ENCODE assay signal across 32 cellular contexts in the genomic region with DNA sequence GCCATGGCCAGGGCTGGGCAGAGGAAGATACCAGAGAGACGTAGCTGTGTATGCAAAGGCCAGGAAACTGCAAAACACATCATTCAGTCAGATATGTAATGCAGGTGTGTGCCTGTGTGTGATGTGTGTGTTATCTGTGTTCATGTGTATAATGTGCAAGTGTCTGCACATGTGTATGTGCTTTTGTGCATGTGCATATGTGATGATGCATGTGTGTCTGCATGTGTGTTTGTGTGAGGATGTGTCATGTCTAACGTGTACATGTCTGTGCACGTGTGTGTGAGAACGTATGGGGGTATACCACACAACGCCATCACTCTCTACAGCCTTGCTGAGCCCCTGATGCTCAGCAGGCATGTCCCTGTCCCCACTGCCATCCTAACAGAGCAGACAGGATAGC. TPM values are rescaled to one million over a fixed set of nuclear protein-coding genes. Genes with fewer than 3 reads are reported as not detected.
"Had no signal": no experiment of that assay in that cellular context is flagged by ENCODE, and none has a peak within 500 bp of the region (broad histone marks: within the 10 kb centered on the region; RNA-seq: fewer than 3 reads in every experiment).

No MANE protein-coding gene starts in this region.

- H3K4me1 ChIP-seq: ascending aorta, breast epithelium, esophagus muscularis mucosa, foreskin keratinocyte, gastroesophageal sphincter had no signal

- H3K9me3 Mint-ChIP-seq: activated CD4-positive, alpha-beta memory T cell treated with anti-CD3 and anti-CD28 coated beads for 36 hours; activated CD4-positive, alpha-beta T cell treated with anti-CD3 and anti-CD28 coated beads, Interleukin-2, amount 10 ng/mL, durations not matched to agents 24 days and 14 days; activated naive CD4-positive, alpha-beta T cell treated with anti-CD3 and anti-CD28 coated beads, Interleukin-2, amount 10 ng/mL, durations not matched to agents 7 days and 5 days; activated naive CD4-positive, alpha-beta T cell treated with anti-CD3 and anti-CD28 coated beads, Interleukin-2, amount 50 U/mL, for 72 hours; activated naive CD8-positive, alpha-beta T cell treated with anti-CD3 and anti-CD28 coated beads, Interleukin-2, amount 10 ng/mL, durations not matched to agents 7 days and 5 days; activated T-cell treated with anti-CD3 and anti-CD28 coated beads, Interleukin-2, amount 50 U/mL, for 24 hours; activated T-cell treated with anti-CD3 and anti-CD28 coated beads, Interleukin-2, amount 50 U/mL, for 72 hours; central memory CD8-positive, alpha-beta T cell; dendritic cell treated with granulocyte-macrophage colony-stimulating factor and Interleukin-4, amounts not matched to agents 40 ng/mL and 50 ng/mL, for 4 days; endodermal cell had no signal

- H3K9me3 ChIP-seq: ascending aorta, breast epithelium, esophagus muscularis mucosa, gastroesophageal sphincter had no signal

- H3K4me1 Mint-ChIP-seq: activated CD4-positive, alpha-beta T cell treated with anti-CD3 and anti-CD28 coated beads for 36 hours; activated CD4-positive, alpha-beta T cell treated with anti-CD3 and anti-CD28 coated beads, Interleukin-2, amount 10 ng/mL, durations not matched to agents 24 days and 14 days; activated naive CD4-positive, alpha-beta T cell treated with anti-CD3 and anti-CD28 coated beads, Interleukin-2, amount 10 ng/mL, durations not matched to agents 7 days and 5 days; activated naive CD8-positive, alpha-beta T cell treated with anti-CD3 and anti-CD28 coated beads, Interleukin-2, amount 10 ng/mL, durations not matched to agents 7 days and 5 days; brain; central memory CD8-positive, alpha-beta T cell; endodermal cell had no signal

- H3K27ac ChIP-seq: ascending aorta, breast epithelium, coronary artery, dorsolateral prefrontal cortex, esophagus muscularis mucosa, foreskin keratinocyte, gastroesophageal sphincter had no signal

- H3K36me3 Mint-ChIP-seq: activated CD4-positive, alpha-beta memory T cell treated with anti-CD3 and anti-CD28 coated beads for 36 hours; activated naive CD4-positive, alpha-beta T cell treated with anti-CD3 and anti-CD28 coated beads, Interleukin-2, amount 10 ng/mL, durations not matched to agents 7 days and 5 days; activated naive CD4-positive, alpha-beta T cell treated with anti-CD3 and anti-CD28 coated beads, Interleukin-2, amount 50 U/mL, for 72 hours; activated naive CD8-positive, alpha-beta T cell treated with anti-CD3 and anti-CD28 coated beads, Interleukin-2, amount 10 ng/mL, durations not matched to agents 7 days and 5 days; brain had no signal

- H3K27ac Mint-ChIP-seq: activated CD4-positive, alpha-beta memory T cell treated with anti-CD3 and anti-CD28 coated beads for 36 hours; activated CD4-positive, alpha-beta T cell treated with anti-CD3 and anti-CD28 coated beads for 36 hours; activated CD4-positive, alpha-beta T cell treated with anti-CD3 and anti-CD28 coated beads, Interleukin-2, amount 10 ng/mL, durations not matched to agents 24 days and 14 days; activated CD8-positive, alpha-beta T cell treated with anti-CD3 and anti-CD28 coated beads, Interleukin-2, amount 10 ng/mL, durations not matched to agents 7 days and 5 days; activated naive CD4-positive, alpha-beta T cell treated with anti-CD3 and anti-CD28 coated beads, Interleukin-2, amount 10 ng/mL, durations not matched to agents 7 days and 5 days; activated naive CD4-positive, alpha-beta T cell treated with anti-CD3 and anti-CD28 coated beads, Interleukin-2, amount 50 U/mL, for 72 hours; activated naive CD8-positive, alpha-beta T cell treated with anti-CD3 and anti-CD28 coated beads, Interleukin-2, amount 10 ng/mL, durations not matched to agents 7 days and 5 days; activated T-cell treated with anti-CD3 and anti-CD28 coated beads, Interleukin-2, amount 50 U/mL, for 24 hours; activated T-cell treated with anti-CD3 and anti-CD28 coated beads, Interleukin-2, amount 50 U/mL, for 72 hours; brain; dendritic cell treated with granulocyte-macrophage colony-stimulating factor and Interleukin-4, amounts not matched to agents 40 ng/mL and 50 ng/mL, for 4 days; endodermal cell had no signal

- H3K27me3 ChIP-seq: ascending aorta had no signal

- ATAC-seq: activated CD4-positive, alpha-beta T cell treated with anti-CD3 and anti-CD28 coated beads for 36 hours; activated CD8-positive, alpha-beta T cell treated with anti-CD3 and anti-CD28 coated beads, Interleukin-2, amount 10 ng/mL, durations not matched to agents 7 days and 5 days; activated naive CD4-positive, alpha-beta T cell treated with anti-CD3 and anti-CD28 coated beads, Interleukin-2, amount 50 U/mL, for 72 hours; activated T-cell treated with anti-CD3 and anti-CD28 coated beads, Interleukin-2, amount 50 U/mL, for 72 hours; foreskin keratinocyte; gastroesophageal sphincter had no signal

- H3K36me3 ChIP-seq: ascending aorta, breast epithelium, esophagus muscularis mucosa, gastroesophageal sphincter had no signal

- H3K4me3 Mint-ChIP-seq: activated CD4-positive, alpha-beta memory T cell treated with anti-CD3 and anti-CD28 coated beads for 36 hours; activated CD4-positive, alpha-beta T cell treated with anti-CD3 and anti-CD28 coated beads for 36 hours; activated CD4-positive, alpha-beta T cell treated with anti-CD3 and anti-CD28 coated beads, Interleukin-2, amount 10 ng/mL, durations not matched to agents 24 days and 14 days; activated CD8-positive, alpha-beta T cell treated with anti-CD3 and anti-CD28 coated beads, Interleukin-2, amount 10 ng/mL, durations not matched to agents 7 days and 5 days; activated naive CD4-positive, alpha-beta T cell treated with anti-CD3 and anti-CD28 coated beads, Interleukin-2, amount 10 ng/mL, durations not matched to agents 7 days and 5 days; activated naive CD8-positive, alpha-beta T cell treated with anti-CD3 and anti-CD28 coated beads, Interleukin-2, amount 10 ng/mL, durations not matched to agents 7 days and 5 days; activated T-cell treated with anti-CD3 and anti-CD28 coated beads, Interleukin-2, amount 50 U/mL, for 24 hours; activated T-cell treated with anti-CD3 and anti-CD28 coated beads, Interleukin-2, amount 50 U/mL, for 72 hours; brain; central memory CD8-positive, alpha-beta T cell; dendritic cell treated with granulocyte-macrophage colony-stimulating factor and Interleukin-4, amounts not matched to agents 40 ng/mL and 50 ng/mL, for 4 days; endodermal cell had no signal

- DNase-seq: activated CD4-positive, alpha-beta memory T cell treated with anti-CD3 and anti-CD28 coated beads for 36 hours; activated CD4-positive, alpha-beta T cell treated with anti-CD3 and anti-CD28 coated beads for 36 hours; activated CD4-positive, alpha-beta T cell treated with anti-CD3 and anti-CD28 coated beads, Interleukin-2, amount 10 ng/mL, durations not matched to agents 24 days and 14 days; activated CD4-positive, CD25-positive, alpha-beta regulatory T cell; activated CD4-positive, CD25-positive, alpha-beta regulatory T cell treated with anti-CD3 and anti-CD28 coated beads, Interleukin-2, amount 50 U/mL, for 72 hours; activated CD8-positive, alpha-beta memory T cell treated with anti-CD3 and anti-CD28 coated beads, Interleukin-2, amount 50 U/mL, for 48 hours; activated CD8-positive, alpha-beta T cell treated with anti-CD3 and anti-CD28 coated beads, Interleukin-2, amount 10 ng/mL, durations not matched to agents 7 days and 5 days; activated gamma-delta T cell; activated naive CD4-positive, alpha-beta T cell; activated naive CD4-positive, alpha-beta T cell treated with anti-CD3 and anti-CD28 coated beads, Interleukin-2, amount 10 ng/mL, durations not matched to agents 7 days and 5 days; activated naive CD8-positive, alpha-beta T cell treated with anti-CD3 and anti-CD28 coated beads, Interleukin-2, amount 10 ng/mL, durations not matched to agents 7 days and 5 days; activated T-cell treated with anti-CD3 and anti-CD28 coated beads for 4 hours; activated T-cell treated with anti-CD3 and anti-CD28 coated beads, Interleukin-2, amount 50 U/mL, for 24 hours; activated T-cell treated with anti-CD3 and anti-CD28 coated beads, Interleukin-2, amount 50 U/mL, for 72 hours; dorsolateral prefrontal cortex; effector memory CD4-positive, alpha-beta T cell; endodermal cell; foreskin keratinocyte; T-helper 2 cell had no signal

- H3K4me3 ChIP-seq: ascending aorta, breast epithelium, coronary artery, dorsolateral prefrontal cortex, esophagus muscularis mucosa, gastroesophageal sphincter had no signal

RNA-seq across cellular contexts. Expression of gene DIO3, which starts 9.7 kb away (rescaled TPM):
- total RNA-seq: activated CD4-positive, alpha-beta memory T cell treated with anti-CD3 and anti-CD28 coated beads for 36 hours; activated CD4-positive, alpha-beta T cell treated with anti-CD3 and anti-CD28 coated beads for 36 hours; activated CD4-positive, alpha-beta T cell treated with anti-CD3 and anti-CD28 coated beads, Interleukin-2, amount 10 ng/mL, durations not matched to agents 24 days and 14 days; activated CD8-positive, alpha-beta T cell treated with anti-CD3 and anti-CD28 coated beads, Interleukin-2, amount 10 ng/mL, durations not matched to agents 7 days and 5 days; activated naive CD4-positive, alpha-beta T cell treated with anti-CD3 and anti-CD28 coated beads, Interleukin-2, amount 50 U/mL, for 72 hours; activated naive CD8-positive, alpha-beta T cell treated with anti-CD3 and anti-CD28 coated beads, Interleukin-2, amount 10 ng/mL, durations not matched to agents 7 days and 5 days; activated T-cell treated with anti-CD3 and anti-CD28 coated beads, Interleukin-2, amount 50 U/mL, for 72 hours; ascending aorta; cardiac septum; epithelial cell of proximal tubule; foreskin keratinocyte; glomerular endothelial cell; T-helper 1 cell treated with Interleukin-12 subunit alpha and Interleukin-12 subunit beta and Interleukin-4 antibody, amounts not matched to agents 30 ng/mL and 1 ng/mL, for 36 hours had no signal
- polyA plus RNA-seq: foreskin keratinocyte had no signal
